In the genomic region with DNA sequence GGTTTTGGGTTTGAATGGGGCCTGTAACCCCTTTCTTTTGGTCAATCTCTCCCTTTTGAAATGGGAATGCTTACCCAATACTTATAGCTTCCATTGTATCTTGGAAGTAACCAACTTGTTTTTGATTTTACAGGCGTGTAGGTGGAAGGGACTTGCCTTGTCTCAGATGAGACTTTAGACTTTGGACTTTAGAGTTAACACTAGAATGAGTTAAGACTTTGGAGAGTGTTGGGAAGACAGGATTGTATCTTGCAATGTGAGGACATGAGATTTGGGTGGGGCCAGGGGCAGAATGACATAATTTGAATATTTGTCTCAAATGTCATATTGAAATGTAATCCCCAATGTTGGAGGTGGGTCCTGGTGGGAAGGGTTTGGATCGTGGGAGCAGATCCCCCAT, we compare ENCODE assay signal across 9 cellular contexts.
"Had no signal": no experiment of that assay in that cellular context is flagged by ENCODE, and none has a peak within 500 bp of the region (broad histone marks: within the 10 kb centered on the region; RNA-seq: fewer than 3 reads in every experiment).

No MANE protein-coding gene starts in this region.

- ATAC-seq: HCT116, HepG2 had no signal

- H3K9me3 ChIP-seq: HAP-1 had no signal

- H3K27ac ChIP-seq: GM23248, HL-60 had no signal

- DNase-seq: GM23248, GOT3, H7, HFFc6, KBM-7 had no signal

- H3K4me3 ChIP-seq: GM23248, HAP-1 had no signal

- H2AFZ ChIP-seq: GM23248 had no signal

- H3K36me3 ChIP-seq: HAP-1 had no signal

- FAIRE-seq: HepG2 had no signal

- H3K4me1 ChIP-seq: HAP-1 had no signal
